ENCODE assay signal across 9 cellular contexts in genomic region chr1:8020032-8020431, GRCh38. TPM values are rescaled to one million over a fixed set of nuclear protein-coding genes. Genes with fewer than 3 reads are reported as not detected.
DNase-seq lines count a peak whose midpoint lies in the region; ATAC-seq and TF ChIP-seq lines count a peak whose summit lies in the region.
"Had no signal": no experiment of that assay in that cellular context is flagged by ENCODE, and none has a peak within 500 bp of the region (broad histone marks: within the 10 kb centered on the region; RNA-seq: fewer than 3 reads in every experiment).

No MANE protein-coding gene starts in this region.

- H3F3A ChIP-seq in GM23338 (replicated peaks; ENCODE audit: low read depth) = no peaks in the 10 kb centered on the region

- H3K36me3 Mint-ChIP-seq in GM23338 (ENCODE audit: low read depth) = peaks cover 1% of the 10 kb centered on the region; the same call in 2 of the 3 replicates
- no peaks in the 10 kb centered on the region for H3K36me3 Mint-ChIP-seq in naive thymus-derived CD8-positive, alpha-beta T cell

- H3K27me3 Mint-ChIP-seq in GM23338 (ENCODE audit: insufficient read depth, low read depth, poor library complexity) = peaks cover 2% of the 10 kb centered on the region
- peaks cover 11 to 52% (median 17%) of the 10 kb centered on the region in 5 donors for H3K27me3 Mint-ChIP-seq in naive thymus-derived CD8-positive, alpha-beta T cell

- H3K9me3 Mint-ChIP-seq in GM23338 = no peaks in the 10 kb centered on the region
- no peaks in the 10 kb centered on the region for H3K9me3 Mint-ChIP-seq in naive thymus-derived CD8-positive, alpha-beta T cell

- H4K20me1 ChIP-seq in GM23338 (replicated peaks; ENCODE audit: insufficient read depth) = peaks cover 56% of the 10 kb centered on the region

- DNase-seq in GM23338 (ENCODE audit: low spot score) (no peak), RKO (ENCODE audit: low spot score) (peak; percentile 64), fibroblast of peridontal ligament (ENCODE audit: extremely low read depth) (peak; percentile 52), psoas muscle (no peak), aorta (no peak)
- no peak for DNase-seq in naive thymus-derived CD8-positive, alpha-beta T cell
- DNase-seq: heart right ventricle had no signal

- H3K4me1 ChIP-seq in GM23338 (ENCODE audit: insufficient read depth) (peaks cover 94% of the 10 kb centered on the region), psoas muscle (peaks cover 85% of the 10 kb centered on the region), aorta (ENCODE audit: control insufficient read depth in 1 of 2, insufficient read depth in 2 of 2, low read length in 2 of 2) (peaks cover 5 to 20% of the 10 kb centered on the region in 2 donors)

- no peaks in the 10 kb centered on the region for H3K36me3 ChIP-seq in GM23338 (ENCODE audit: insufficient read depth)
- no peaks in the 10 kb centered on the region for H3K36me3 ChIP-seq in psoas muscle (ENCODE audit: insufficient read depth in 1 of 2, low read depth in 1 of 2)
- H3K36me3 ChIP-seq in aorta (ENCODE audit: control insufficient read depth in 1 of 2, insufficient read depth in 2 of 2, low read length in 1 of 2) = no peaks in the 10 kb centered on the region
- H3K36me3 ChIP-seq: heart right ventricle had no signal

- ATAC-seq in GM23338 (no peak), psoas muscle (peak; percentile 32 to 67 (median 44)), aorta (ENCODE audit: low FRiP score) (no peak), HG03460 (IDR thresholded peaks at IDR 0.05; ENCODE audit: unreplicated experiment) (no peak), GM21576 (IDR thresholded peaks at IDR 0.05; ENCODE audit: unreplicated experiment) (no peak)
- ATAC-seq in naive thymus-derived CD8-positive, alpha-beta T cell = no peak

- intact Hi-C loops in psoas muscle (cut with DNase I) = no loop called here
- intact Hi-C loops in aorta (cut with DNase I) = no loop called here

- no peak overlapping the region for H2AFZ ChIP-seq in GM23338

- H3K4me3 Mint-ChIP-seq in GM23338 = no peak overlapping the region
- no peak overlapping the region for H3K4me3 Mint-ChIP-seq in naive thymus-derived CD8-positive, alpha-beta T cell

- H3K27ac Mint-ChIP-seq in GM23338 = peak overlapping the region; percentile 27; the same call in 1 of the 2 replicates
- no peak overlapping the region for H3K27ac Mint-ChIP-seq in naive thymus-derived CD8-positive, alpha-beta T cell

- POLR2A ChIA-PET in naive thymus-derived CD8-positive, alpha-beta T cell (lab: Charles Lee) = no interaction called here

- H3K79me2 ChIP-seq in GM23338 (replicated peaks; ENCODE audit: insufficient read depth) = peaks cover 100% of the 10 kb centered on the region

- no peak overlapping the region for H3K4me3 ChIP-seq in GM23338
- peak overlapping the region; percentile 8 for H3K4me3 ChIP-seq in psoas muscle
- no peak overlapping the region for H3K4me3 ChIP-seq in aorta (ENCODE audit: low read length in 2 of 2)
- H3K4me3 ChIP-seq: heart right ventricle had no signal

- H3K27ac ChIP-seq in GM23338 (ENCODE audit: low read depth) (0 out of 2 replicates have a peak overlapping the region, but pooled peaks have one; percentile 34), psoas muscle (peak overlapping the region; percentile 32), aorta (ENCODE audit: low read depth in 1 of 2, low read length in 2 of 2) (no peak overlapping the region)
- H3K27ac ChIP-seq: heart right ventricle had no signal

- no peaks in the 10 kb centered on the region for H3K27me3 ChIP-seq in GM23338 (ENCODE audit: insufficient read depth)
- H3K27me3 ChIP-seq in psoas muscle (ENCODE audit: insufficient read depth in 3 of 3, low read length in 2 of 3) = no peaks in the 10 kb centered on the region
- H3K27me3 ChIP-seq in aorta (ENCODE audit: control insufficient read depth in 1 of 2, insufficient read depth in 2 of 2, low read length in 1 of 2) = no peaks in the 10 kb centered on the region

- peak overlapping the region; percentile 67; the same call in 1 of the 2 replicates for H3K4me2 ChIP-seq in GM23338

- TF ChIP-seq CTCF in GM23338 (conservative IDR thresholded peaks at IDR 0.05; ENCODE audit: low read depth in 2 of 2) = no peak
- TF ChIP-seq CTCF in psoas muscle (IDR thresholded peaks at IDR 0.05) = no peak

- H3K9me2 ChIP-seq in GM23338 (ENCODE audit: insufficient read depth) = no peaks in the 10 kb centered on the region

- no peaks in the 10 kb centered on the region for H3K9me3 ChIP-seq in psoas muscle
- H3K9me3 ChIP-seq in aorta (ENCODE audit: control insufficient read depth, low read length) = no peaks in the 10 kb centered on the region
- H3K9me3 ChIP-seq: heart right ventricle had no signal

- peaks cover 90% of the 10 kb centered on the region for H3K4me1 Mint-ChIP-seq in GM23338
- peaks cover under 1 to 7% (median 4%) of the 10 kb centered on the region in 4 donors for H3K4me1 Mint-ChIP-seq in naive thymus-derived CD8-positive, alpha-beta T cell

TF ChIP-seq in GM23338, 12 proteins besides CTCF, POLR2A, EP300 and RAD21:
- TF ChIP-seq POLR2AphosphoS5 (IDR thresholded peaks at IDR 0.05; ENCODE audit: low read depth) = no peak
TF ChIP-seq in GM23338: peak in this region for 0.

RNA-seq across cellular contexts. Expression of gene ERRFI1, which starts 6.1 kb away (rescaled TPM):
- 51.3 and 59.8 TPM in 2 replicates for total RNA-seq in GM23338 (2014; rRNA removed; shearing (Covaris generic))
- 19.7 and 22.9 TPM in 2 replicates for polyA plus RNA-seq in GM23338 (2016; fragmentation: Nextera tagmentation; extraction: Ambion mirVana)
- total RNA-seq in psoas muscle = 10 to 100 TPM; 23.2 to 76.2 (median 58.7) TPM
- 10 to 100 TPM; 55.4 to 99.9 (median 94.9) TPM for polyA plus RNA-seq in psoas muscle
- total RNA-seq in aorta = 100 to 1,000 TPM; 153 to 258 TPM
- polyA plus RNA-seq in aorta = 10 to 100 TPM; 33.3 to 87.6 TPM
- 1 to 10 TPM; 1.0 to 2.1 TPM for total RNA-seq in naive thymus-derived CD8-positive, alpha-beta T cell
- polyA plus RNA-seq in naive thymus-derived CD8-positive, alpha-beta T cell = under 1 TPM in 2 of 3 donors, not detected in 1; 0.28 to 0.42 TPM

RNA-seq across cellular contexts. Expression of gene PARK7, which starts 58.5 kb away (rescaled TPM):
- 178 and 184 TPM in 2 replicates for total RNA-seq in GM23338 (2014; rRNA removed; shearing (Covaris generic))
- 592 and 679 TPM in 2 replicates for polyA plus RNA-seq in GM23338 (2016; fragmentation: Nextera tagmentation; extraction: Ambion mirVana)
- 100 to 1,000 TPM; 389 to 467 (median 417) TPM for total RNA-seq in psoas muscle
- polyA plus RNA-seq in psoas muscle = 100 to 1,000 TPM; 430 to 441 (median 432) TPM
- total RNA-seq in aorta = 100 to 1,000 TPM; 192 to 201 TPM
- 100 to 1,000 TPM; 322 to 503 TPM for polyA plus RNA-seq in aorta
- total RNA-seq in naive thymus-derived CD8-positive, alpha-beta T cell = 100 to 1,000 TPM; 110 to 113 TPM
- 100 to 1,000 TPM; 318 to 348 (median 345) TPM for polyA plus RNA-seq in naive thymus-derived CD8-positive, alpha-beta T cell

Comparison
In these comparisons a context has a peak if more than half of its experiments do, and no peak if none do; other contexts are left out.
1. ATAC-seq: peak in psoas muscle (4 of 4); none in GM23338 (single experiment), aorta (single experiment), HG03460 (single experiment), naive thymus-derived CD8-positive, alpha-beta T cell (0 of 2) and GM21576 (single experiment).
2. DNase-seq: peak in RKO (single experiment) and fibroblast of peridontal ligament (single experiment); none in GM23338 (single experiment), psoas muscle (0 of 2), aorta (0 of 2) and naive thymus-derived CD8-positive, alpha-beta T cell (0 of 10).
3. H3K27ac ChIP-seq: peak in GM23338 (single experiment) and psoas muscle (single experiment); none in aorta (0 of 2).
4. RNA of gene ERRFI1, which starts 6.1 kb away (total RNA-seq): 153 to 258 TPM in aorta, 23.2 to 76.2 TPM in psoas muscle and 51.3 to 59.8 TPM in GM23338; 1.0 to 2.1 TPM in naive thymus-derived CD8-positive, alpha-beta T cell; every median in the first group is over 4 times any median in the second.